19 cellular contexts compared by ENCODE assay signal in the genomic region with DNA sequence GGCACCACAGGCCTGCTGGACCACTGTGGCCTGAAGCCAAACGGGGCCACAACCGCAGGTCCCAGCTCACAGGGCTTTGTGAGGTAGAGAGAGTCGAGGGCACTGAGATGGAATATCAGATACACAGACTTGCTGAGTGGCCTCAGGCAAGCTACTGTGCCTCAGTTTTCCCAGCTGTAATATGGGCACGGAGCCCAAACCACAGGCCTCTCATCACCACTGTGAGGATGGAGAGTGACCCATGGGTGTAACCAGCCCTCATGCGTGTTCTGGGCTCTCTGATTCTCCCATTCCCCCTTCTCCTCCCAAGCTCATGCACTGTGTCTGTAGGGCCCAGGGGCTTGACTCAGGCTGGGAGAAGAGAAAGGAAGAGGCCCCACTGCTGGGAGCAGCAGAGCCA. TPM values are rescaled to one million over a fixed set of nuclear protein-coding genes. Genes with fewer than 3 reads are reported as not detected.
"Had no signal": no experiment of that assay in that cellular context is flagged by ENCODE, and none has a peak within 500 bp of the region (broad histone marks: within the 10 kb centered on the region; RNA-seq: fewer than 3 reads in every experiment).

No MANE protein-coding gene starts in this region.

- H3K36me3 Mint-ChIP-seq: brain, natural killer cell had no signal

- H3K4me2 ChIP-seq: hepatocyte had no signal

- ATAC-seq: activated T-cell treated with anti-CD3 and anti-CD28 coated beads, Interleukin-2, amount 50 U/mL, for 72 hours; left cardiac atrium; natural killer cell had no signal

- DNase-seq: activated CD4-positive, alpha-beta T cell treated with anti-CD3 and anti-CD28 coated beads, Interleukin-2, amount 50 U/mL, for 4 hours; activated naive CD8-positive, alpha-beta T cell treated with anti-CD3 and anti-CD28 coated beads for 36 hours; activated T-cell treated with anti-CD3 and anti-CD28 coated beads, Interleukin-2, amount 50 U/mL, for 72 hours; caudate nucleus; colonic mucosa; foreskin fibroblast; left cardiac atrium; natural killer cell; spleen; stimulated activated CD4-positive, alpha-beta T cell treated with anti-CD3 and anti-CD28 coated beads, Interleukin-4, amount 100 ng/mL, for 4 hours; stimulated activated naive CD4-positive, alpha-beta T cell treated with Interleukin-2 at 50 U/mL for 16 hours; T-helper 2 cell; thyroid gland; WERI-Rb-1 had no signal

- H3K79me2 ChIP-seq: hepatocyte had no signal

- H3K4me3 Mint-ChIP-seq: activated naive CD8-positive, alpha-beta T cell treated with anti-CD3 and anti-CD28 coated beads for 36 hours; activated T-cell treated with anti-CD3 and anti-CD28 coated beads, Interleukin-2, amount 50 U/mL, for 72 hours; brain; endodermal cell; natural killer cell had no signal

- H3K36me3 ChIP-seq: colonic mucosa, thyroid gland, WERI-Rb-1 had no signal

- H3K27ac Mint-ChIP-seq: activated naive CD8-positive, alpha-beta T cell treated with anti-CD3 and anti-CD28 coated beads for 36 hours; activated T-cell treated with anti-CD3 and anti-CD28 coated beads, Interleukin-2, amount 50 U/mL, for 72 hours; brain; endodermal cell; natural killer cell had no signal

- H2AFZ ChIP-seq: hepatocyte had no signal

- H3K4me3 ChIP-seq: colonic mucosa, hepatocyte, spleen, thyroid gland had no signal

- H3K9me3 Mint-ChIP-seq: activated naive CD8-positive, alpha-beta T cell treated with anti-CD3 and anti-CD28 coated beads for 36 hours; activated T-cell treated with anti-CD3 and anti-CD28 coated beads, Interleukin-2, amount 50 U/mL, for 72 hours; brain; endodermal cell; natural killer cell had no signal

- H3K27ac ChIP-seq: colonic mucosa, epithelial cell of prostate, hepatocyte, thyroid gland, WERI-Rb-1 had no signal

- H3K27me3 ChIP-seq: colonic mucosa, hepatocyte, spleen, thyroid gland had no signal

- H3K27me3 Mint-ChIP-seq: activated naive CD8-positive, alpha-beta T cell treated with anti-CD3 and anti-CD28 coated beads for 36 hours had no signal

- H3K9me3 ChIP-seq: colonic mucosa, spleen, thyroid gland had no signal

RNA-seq across cellular contexts. Expression of gene ALDH3B1, which starts 10.4 kb away (rescaled TPM):
- total RNA-seq: activated CD8-positive, alpha-beta memory T cell treated with anti-CD3 and anti-CD28 coated beads for 36 hours; activated naive CD8-positive, alpha-beta T cell treated with anti-CD3 and anti-CD28 coated beads for 36 hours had no signal
